In the genomic region with DNA sequence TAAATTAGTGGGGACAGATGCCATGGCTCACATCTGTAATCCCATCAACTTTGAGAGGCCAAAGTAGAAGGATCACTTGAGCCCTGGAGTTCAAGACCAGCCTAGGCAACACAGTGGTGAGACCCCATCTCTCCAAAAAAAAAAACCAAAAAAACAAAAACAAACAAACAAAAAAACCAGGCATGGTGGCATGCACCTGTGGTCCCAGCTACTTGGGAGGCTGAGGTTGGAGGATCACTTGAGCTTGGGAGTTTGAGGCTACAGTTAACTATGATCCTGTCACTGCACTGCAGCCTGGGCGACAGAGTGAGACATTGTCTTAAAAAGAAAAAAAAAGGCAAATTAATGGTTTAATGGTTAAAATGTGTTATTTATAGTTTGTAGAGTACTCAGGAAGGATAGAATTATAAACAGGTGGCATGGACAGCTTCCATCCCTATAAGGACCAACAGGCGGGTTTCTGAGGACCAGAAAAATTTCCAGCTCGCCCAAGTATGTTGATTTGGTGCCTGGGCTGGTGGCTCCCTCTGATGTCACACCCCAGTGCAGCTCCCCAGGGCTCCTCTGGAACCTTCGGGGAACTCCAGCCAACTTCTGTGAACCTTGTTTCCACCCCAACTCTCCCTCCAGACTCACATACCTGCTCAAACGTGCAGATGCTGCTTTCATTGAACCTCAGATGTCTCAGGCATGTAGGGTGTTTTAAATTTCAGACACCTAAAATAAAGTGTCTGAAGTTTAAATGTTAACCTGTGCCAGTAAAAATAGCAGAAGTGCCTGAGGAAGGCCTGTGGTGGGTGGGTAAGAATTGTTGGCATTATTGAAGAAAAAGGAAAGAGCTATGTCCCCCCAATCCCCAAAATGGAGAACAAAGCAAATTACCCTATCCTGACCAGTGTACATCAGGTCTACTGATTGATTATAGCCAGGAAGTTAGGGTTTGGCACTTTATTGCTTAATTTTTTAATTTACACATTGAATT, we compare ENCODE assay signal across 10 cellular contexts.
A peak's percentile ranks its signal among the peaks of the same experiment; 100 is the strongest.
DNase-seq lines count a peak whose midpoint lies in the region; ATAC-seq and TF ChIP-seq lines count a peak whose summit lies in the region.
"Had no signal": no experiment of that assay in that cellular context is flagged by ENCODE, and none has a peak within 500 bp of the region (broad histone marks: within the 10 kb centered on the region; RNA-seq: fewer than 3 reads in every experiment).

No MANE protein-coding gene starts in this region.

- H4K91ac ChIP-seq in mesenchymal stem cell (ENCODE audit: low read length): no peak overlapping the region

- H2AFZ ChIP-seq in mesenchymal stem cell (ENCODE audit: low read depth, low read length): no peak overlapping the region

- H3K36me3 ChIP-seq in mesenchymal stem cell (ENCODE audit: control insufficient read depth in 1 of 2, insufficient read depth in 2 of 2, low read depth in 1 of 2, low read length in 2 of 2): peaks cover 0 to 4% of the 10 kb centered on the region in 2 experiments
- no peaks in the 10 kb centered on the region for H3K36me3 ChIP-seq in adrenal gland (replicated peaks in 1 of 2)

- H3K27me3 ChIP-seq in mesenchymal stem cell (ENCODE audit: control insufficient read depth in 1 of 2, insufficient read depth in 1 of 2, low read length in 2 of 2): no peaks in the 10 kb centered on the region
- no peaks in the 10 kb centered on the region for H3K27me3 ChIP-seq in adrenal gland

- no peak overlapping the region for H2BK12ac ChIP-seq in mesenchymal stem cell (ENCODE audit: low read length in 2 of 2)

- H3K4me2 ChIP-seq in mesenchymal stem cell (ENCODE audit: low read length, poor library complexity, severe bottlenecking): no peak overlapping the region

- no peak overlapping the region for H2BK5ac ChIP-seq in mesenchymal stem cell (ENCODE audit: low read depth, low read length, poor library complexity, severe bottlenecking)

- no peak overlapping the region for H3K18ac ChIP-seq in mesenchymal stem cell (ENCODE audit: low read depth in 1 of 2, low read length in 2 of 2)

- no peak overlapping the region for H4K8ac ChIP-seq in mesenchymal stem cell (ENCODE audit: low read length)

- no peak overlapping the region for H3K14ac ChIP-seq in mesenchymal stem cell (ENCODE audit: low read length in 2 of 2)

- WGBS in mesenchymal stem cell: 85% methylated on average over 5 of the region's 5 CpGs
- 85 to 91% (median 86%) methylated on average over 5 of the region's 5 CpGs for WGBS in adrenal gland, 4 donors

- peak overlapping the region; percentile 82 for H2AK5ac ChIP-seq in mesenchymal stem cell (ENCODE audit: low read length, severe bottlenecking)

- DNase-seq in mesenchymal stem cell: no peak
- DNase-seq in adrenal gland: no peak
- DNase-seq in activated CD4-positive, alpha-beta T cell treated with anti-CD3 and anti-CD28 coated beads for 4 hours: no peak
- DNase-seq in SKM-1 (lab: John Stamatoyannopoulos, UW; ENCODE audit: unreplicated experiment): no peak
- DNase-seq in D341Med (ENCODE audit: low spot score): no peak
- DNase-seq: EL, T-cell had no signal

- no peak for TF ChIP-seq CTCF in adrenal gland (IDR thresholded peaks at IDR 0.05)

- no peak for TF ChIP-seq POLR2A in adrenal gland (IDR thresholded peaks at IDR 0.05)

- H3K79me1 ChIP-seq in mesenchymal stem cell (replicated peaks; ENCODE audit: low read length, poor library complexity, severe bottlenecking): no peaks in the 10 kb centered on the region

- H3K23ac ChIP-seq in mesenchymal stem cell (ENCODE audit: low read length in 2 of 2): no peak overlapping the region

- no peak overlapping the region for H3K4me3 ChIP-seq in mesenchymal stem cell (ENCODE audit: insufficient read depth in 1 of 2, low read depth in 1 of 2, low read length in 2 of 2)
- H3K4me3 ChIP-seq in adrenal gland: no peak overlapping the region

- peaks cover 22% of the 10 kb centered on the region for H3K4me1 ChIP-seq in mesenchymal stem cell (ENCODE audit: control insufficient read depth, insufficient read depth, low read depth, low read length)
- peaks cover 12 to 43% of the 10 kb centered on the region in 2 donors for H3K4me1 ChIP-seq in adrenal gland (replicated peaks in 1 of 2)

- no peak overlapping the region for H3K4ac ChIP-seq in mesenchymal stem cell (ENCODE audit: low read depth in 1 of 2, low read length in 2 of 2)

- peak overlapping the region; percentile 23 for H3K27ac ChIP-seq in mesenchymal stem cell (ENCODE audit: low read length, poor library complexity, severe bottlenecking)
- H3K27ac ChIP-seq in adrenal gland: no peak overlapping the region

- intact Hi-C loops in adrenal gland (cut with DNase I): no loop called here

- no peak overlapping the region for H3K9ac ChIP-seq in mesenchymal stem cell (ENCODE audit: low read length)

- no peaks in the 10 kb centered on the region for H3K9me3 ChIP-seq in mesenchymal stem cell (ENCODE audit: control insufficient read depth, low read length)
- no peaks in the 10 kb centered on the region for H3K9me3 ChIP-seq in adrenal gland (replicated peaks in 1 of 3)

- ATAC-seq in GM18502 (IDR thresholded peaks at IDR 0.05; ENCODE audit: poor library complexity, unreplicated experiment) (peak; percentile 42), GM21576 (IDR thresholded peaks at IDR 0.05; ENCODE audit: unreplicated experiment) (peak; percentile 30), HG03571 (IDR thresholded peaks at IDR 0.05; ENCODE audit: unreplicated experiment) (peak; percentile 28)
- ATAC-seq: T-cell had no signal

- no peak overlapping the region for H2BK15ac ChIP-seq in mesenchymal stem cell (ENCODE audit: low read depth, poor library complexity, severe bottlenecking)

- H2BK120ac ChIP-seq in mesenchymal stem cell (ENCODE audit: low read depth, low read length): no peak overlapping the region
